Comparison of ENCODE assay signal across 9 cellular contexts in the genomic region with DNA sequence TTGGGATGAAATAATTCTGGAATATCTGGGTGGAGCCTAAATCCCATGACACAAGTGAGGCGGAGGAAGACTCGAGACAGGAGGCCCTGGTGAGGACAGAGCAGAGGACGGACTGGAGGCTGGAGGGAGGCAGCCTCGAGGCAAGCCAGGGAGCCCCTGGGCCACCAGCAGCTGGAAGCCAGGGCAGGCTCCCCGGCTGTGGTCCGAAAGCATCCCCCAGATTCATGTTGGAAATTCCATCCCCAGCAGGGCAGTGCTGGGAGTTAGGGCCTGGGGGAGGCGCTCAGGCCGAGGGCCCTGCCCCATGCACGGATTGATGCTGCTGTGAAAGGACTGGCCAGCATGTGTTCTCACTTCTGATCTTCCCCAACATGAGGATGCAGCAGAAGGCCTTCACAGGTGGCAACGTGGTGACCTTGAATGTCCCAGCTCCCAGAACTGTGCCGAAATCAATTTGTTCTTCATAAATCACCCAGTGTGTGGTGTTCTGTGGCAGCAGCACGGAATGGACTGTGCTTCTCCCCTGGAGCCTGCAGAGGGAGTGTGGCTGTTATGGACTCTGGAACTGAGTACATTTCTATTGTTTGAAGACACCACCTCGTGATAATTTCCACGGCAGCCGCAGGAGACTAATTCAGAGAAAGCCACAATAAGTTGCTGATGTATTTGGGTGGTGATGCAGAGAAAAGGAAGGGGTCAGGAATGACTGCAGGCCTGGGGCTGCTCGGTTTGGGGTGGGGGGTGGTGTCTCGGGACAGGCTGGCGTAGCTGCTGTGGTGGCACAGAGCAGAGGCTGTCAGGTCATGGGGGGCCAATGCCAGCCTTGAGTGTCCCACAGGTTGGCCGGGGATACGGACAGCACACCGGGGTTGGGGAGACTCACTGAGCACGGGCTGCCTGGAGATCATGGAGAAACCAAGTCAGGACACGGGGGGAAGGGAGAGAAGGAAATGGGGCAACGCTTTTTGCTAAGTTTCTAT. TPM values are rescaled to one million over a fixed set of nuclear protein-coding genes. Genes with fewer than 3 reads are reported as not detected.
A peak's percentile ranks its signal among the peaks of the same experiment; 100 is the strongest.
DNase-seq lines count a peak whose midpoint lies in the region; ATAC-seq and TF ChIP-seq lines count a peak whose summit lies in the region.
"Had no signal": no experiment of that assay in that cellular context is flagged by ENCODE, and none has a peak within 500 bp of the region (broad histone marks: within the 10 kb centered on the region; RNA-seq: fewer than 3 reads in every experiment).

No MANE protein-coding gene starts in this region.

- H3K9me3 ChIP-seq in DOHH2 (ENCODE audit: control insufficient read depth, insufficient read depth, low read length): no peaks in the 10 kb centered on the region
- H3K9me3 ChIP-seq in IMR-90 (ENCODE audit: control insufficient read depth, insufficient read depth, low read length): no peaks in the 10 kb centered on the region

- no peak overlapping the region for H3K56ac ChIP-seq in IMR-90 (ENCODE audit: extremely low read depth, insufficient read depth, low read length)

- H3F3A ChIP-seq in DOHH2 (ENCODE audit: control insufficient read depth, insufficient read depth): peaks cover 12% of the 10 kb centered on the region

- H3K27ac ChIP-seq in DOHH2 (ENCODE audit: low read depth, low read length) (no peak overlapping the region), IMR-90 (ENCODE audit: insufficient read depth, low read length) (no peak overlapping the region), caudate nucleus (ENCODE audit: low read depth, low read length) (peak overlapping the region; percentile 26)

- H2BK120ac ChIP-seq in IMR-90 (ENCODE audit: low read depth, low read length): no peak overlapping the region

- no peak overlapping the region for H2BK20ac ChIP-seq in IMR-90 (ENCODE audit: low read depth, low read length)

- peak overlapping the region; percentile 45 for H2AK9ac ChIP-seq in IMR-90 (replicated peaks; ENCODE audit: low read depth, low read length, poor library complexity)

- H4K5ac ChIP-seq in IMR-90 (ENCODE audit: low read depth, low read length): no peak overlapping the region

- peaks cover 62% of the 10 kb centered on the region for H3K36me3 ChIP-seq in DOHH2 (ENCODE audit: control insufficient read depth, low read length)
- peaks cover 64% of the 10 kb centered on the region for H3K36me3 ChIP-seq in IMR-90 (ENCODE audit: control insufficient read depth, insufficient read depth, low read length)

- no peak overlapping the region for H3K4ac ChIP-seq in IMR-90 (ENCODE audit: low read depth, low read length)

- H3K36me3 Mint-ChIP-seq in natural killer cell: no peaks in the 10 kb centered on the region

- peak overlapping the region; percentile 40 to 46 for H3K27ac Mint-ChIP-seq in natural killer cell

- H2AFZ ChIP-seq in IMR-90 (replicated peaks; ENCODE audit: low read length, poor library complexity): no peak overlapping the region

- peaks cover 7% of the 10 kb centered on the region; the same call in 1 of the 2 replicates for H3K9me1 ChIP-seq in IMR-90 (ENCODE audit: insufficient read depth, low read length)

- H3K4me1 ChIP-seq in DOHH2 (ENCODE audit: control insufficient read depth, low read length) (peaks cover 20% of the 10 kb centered on the region), IMR-90 (ENCODE audit: control insufficient read depth, insufficient read depth, low read length) (peaks cover 2% of the 10 kb centered on the region; the same call in 1 of the 2 replicates)

- peaks cover 25 to 35% of the 10 kb centered on the region in 2 donors for H3K4me1 Mint-ChIP-seq in natural killer cell

- peak; percentile 37 for TF ChIP-seq CTCF in DOHH2 (IDR thresholded peaks at IDR 0.05; ENCODE audit: low read depth, low read length, poor library complexity, severe bottlenecking)
- TF ChIP-seq CTCF in IMR-90 (conservative IDR thresholded peaks at IDR 0.05; ENCODE audit: low read depth, low read length): 0 out of 2 replicates have a peak, but pooled peaks have one; percentile 19
- TF ChIP-seq CTCF in natural killer cell (IDR thresholded peaks at IDR 0.05): no peak

- dilution Hi-C loops in IMR-90 (cut with HindIII; ENCODE audit: low sequenced_read_pairs, unreplicated experiment): no loop called here

- ATAC-seq in IMR-90 (ENCODE audit: low read depth) (peak; percentile 15; the same call in 1 of the 2 replicates), natural killer cell (no peak), GM18867 (IDR thresholded peaks at IDR 0.05; ENCODE audit: unreplicated experiment) (no peak), HG02870 (IDR thresholded peaks at IDR 0.05; ENCODE audit: unreplicated experiment) (no peak)

- no peaks in the 10 kb centered on the region for H3K9me3 Mint-ChIP-seq in natural killer cell

- H2AK5ac ChIP-seq in IMR-90 (ENCODE audit: low read depth, low read length): no peak overlapping the region

- H3K27me3 ChIP-seq in DOHH2 (ENCODE audit: control insufficient read depth, low read length) (no peaks in the 10 kb centered on the region), IMR-90 (ENCODE audit: control insufficient read depth, insufficient read depth, low read length) (no peaks in the 10 kb centered on the region)

- no peak overlapping the region for H4K91ac ChIP-seq in IMR-90 (ENCODE audit: insufficient read depth, low read depth, low read length)

- H2BK5ac ChIP-seq in IMR-90 (ENCODE audit: low read depth, low read length, poor library complexity, severe bottlenecking): no peak overlapping the region

- CTCF ChIA-PET in IMR-90 (lab: Yijun Ruan, JAX): no interaction called here

- H3K4me3 ChIP-seq in DOHH2 (ENCODE audit: low read length) (no peak overlapping the region), IMR-90 (ENCODE audit: insufficient read depth, low read depth, low read length) (no peak overlapping the region)

- intact Hi-C loops in IMR-90 (cut with micrococcal nuclease): no loop called here
- intact Hi-C loops in natural killer cell (cut with micrococcal nuclease): no loop called here

- POLR2A ChIA-PET in IMR-90 (lab: Charles Lee; ENCODE audit: unreplicated experiment): no interaction called here

- peaks cover 11 to 65% of the 10 kb centered on the region in 2 experiments; a peak in 3 of 4 replicates for H3K79me1 ChIP-seq in IMR-90 (ENCODE audit: low read depth in 1 of 2, low read length in 2 of 2)

- no peak for TF ChIP-seq RAD21 in IMR-90 (IDR thresholded peaks at IDR 0.05; ENCODE audit: low read length)

- H2BK15ac ChIP-seq in IMR-90 (ENCODE audit: low read depth, low read length): no peak overlapping the region

- H3K14ac ChIP-seq in IMR-90 (replicated peaks; ENCODE audit: low read depth, low read length): no peak overlapping the region

- H3K18ac ChIP-seq in IMR-90 (ENCODE audit: low read depth, low read length): no peak overlapping the region

- no peak for TF ChIP-seq POLR2A in IMR-90 (IDR thresholded peaks at IDR 0.05; ENCODE audit: low read depth, low read length)

- H3K9ac ChIP-seq in IMR-90 (ENCODE audit: low read depth, low read length): no peak overlapping the region

- no TSS peak for BruUV-seq in IMR-90 (replicated peaks; lab: Mats Ljungman, UMichigan)

- no peak overlapping the region for H4K8ac ChIP-seq in IMR-90 (ENCODE audit: low read depth in 2 of 2, low read length in 2 of 2)

- no peak overlapping the region for H3K4me3 Mint-ChIP-seq in natural killer cell

- no peaks in the 10 kb centered on the region for H3K9me2 ChIP-seq in DOHH2 (replicated peaks; ENCODE audit: control insufficient read depth, low read length)

- no peaks in the 10 kb centered on the region for H3K27me3 Mint-ChIP-seq in natural killer cell (ENCODE audit: low read depth in 2 of 2)

- H4K20me1 ChIP-seq in DOHH2 (ENCODE audit: control insufficient read depth, insufficient read depth, low read depth, low read length) (no peaks in the 10 kb centered on the region), IMR-90 (ENCODE audit: insufficient read depth, low read length) (peaks cover 66% of the 10 kb centered on the region)

- H3K4me2 ChIP-seq in DOHH2 (ENCODE audit: low read length) (no peak overlapping the region), IMR-90 (ENCODE audit: low read depth, low read length) (no peak overlapping the region)

- peaks cover 2% of the 10 kb centered on the region; the same call in 1 of the 2 replicates for H3K79me2 ChIP-seq in DOHH2 (ENCODE audit: control insufficient read depth, low read length)

- no peak overlapping the region for H3K23ac ChIP-seq in IMR-90 (ENCODE audit: low read depth, low read length)

- in situ Hi-C loops in IMR-90 (cut with MboI; ENCODE audit: low sequenced_read_pairs): no loop called here

- whole genome bisulfite sequencing in IMR-90 (ENCODE audit: extremely low coverage in 2 of 2, insufficient read length in 1 of 2), 2 experiments: 96% methylated on average over 12 of the region's 24 CpGs; no CpG with 5 or more reads in 1 of the 2 experiments

- no peak for DNase-seq in IMR-90
- DNase-seq in caudate nucleus (lab: John Stamatoyannopoulos, UW): peak in 4 of 61 donors; percentile 18 to 55 (median 26)
- DNase-seq in natural killer cell: no peak
- DNase-seq in DMS79 (lab: John Stamatoyannopoulos, UW): no peak
- no peak for DNase-seq in NCI-H1436 (lab: John Stamatoyannopoulos, UW)
- DNase-seq: stimulated activated CD4-positive, alpha-beta T cell treated with anti-CD3 and anti-CD28 coated beads, Interleukin-4, amount 100 ng/mL, for 1 hour had no signal

TF ChIP-seq in IMR-90, 13 proteins besides CTCF, POLR2A, EP300 and RAD21:
- TF ChIP-seq CHD1 (IDR thresholded peaks at IDR 0.05; ENCODE audit: low read depth, low read length) (no peak), MXI1 (IDR thresholded peaks at IDR 0.05; ENCODE audit: borderline replicate concordance, low read depth, low read length) (no peak), MAZ (IDR thresholded peaks at IDR 0.05; ENCODE audit: borderline replicate concordance, low read depth, low read length) (no peak), FOS (IDR thresholded peaks at IDR 0.05; ENCODE audit: low read depth, low read length) (no peak), CEBPB (IDR thresholded peaks at IDR 0.05; ENCODE audit: low read depth, low read length) (no peak), NFE2L2 (IDR thresholded peaks at IDR 0.05; ENCODE audit: low read depth, low read length) (no peak)

RNA-seq across cellular contexts. Expression of a gene that starts 56.9 kb away (rescaled TPM):
- total RNA-seq in IMR-90 (2012; rRNA removed) (40.0 and 45.0 TPM in 2 replicates), natural killer cell (100 to 1,000 TPM in 1 of 3 donors, 10 to 100 TPM in 2; 71.2 to 101 (median 97.2) TPM)
- 55.3 and 59.4 TPM in 2 replicates for polyA plus RNA-seq in IMR-90 (2012; rRNA removed)
- 33.1 and 59.8 TPM in 2 replicates for polyA plus RNA-seq in IMR-90 (2012; cell fraction: cytosol; rRNA removed)
- polyA plus RNA-seq in IMR-90 (2012; cell fraction: nucleus; rRNA removed; ENCODE audit: low replicate concordance): 190 and 236 TPM in 2 replicates
